27 cellular contexts compared by ENCODE assay signal in genomic region chr11:64157987-64158386, GRCh38.
"Had no signal": no experiment of that assay in that cellular context is flagged by ENCODE, and none has a peak within 500 bp of the region (broad histone marks: within the 10 kb centered on the region; RNA-seq: fewer than 3 reads in every experiment).

No MANE protein-coding gene starts in this region.

- FAIRE-seq: bronchial epithelial cell had no signal

- H3K4me3 Mint-ChIP-seq: activated B cell treated with CpG ODN at 0.5 μM for 24 hours; activated CD4-positive, alpha-beta T cell treated with anti-CD3 and anti-CD28 coated beads, Interleukin-2, amount 10 ng/mL, durations not matched to agents 24 days and 14 days; activated CD8-positive, alpha-beta memory T cell treated with anti-CD3 and anti-CD28 coated beads, Interleukin-2, amount 10 ng/mL, durations not matched to agents 7 days and 5 days; activated naive CD4-positive, alpha-beta T cell treated with anti-CD3 and anti-CD28 coated beads, Interleukin-2, amount 50 U/mL, for 24 hours; activated T-cell treated with anti-CD3 and anti-CD28 coated beads, Interleukin-2, amount 50 U/mL, for 24 hours; activated T-helper 1 cell treated with anti-CD3 and anti-CD28 coated beads, Interleukin-12 subunit alpha, Interleukin-12 subunit beta, Interleukin-2, Interleukin-4 antibody, amounts not matched to agents 30 ng/mL and 10 ng/mL and 1 ng/mL, durations not matched to agents 14 hours and 24 hours and 36 hours; IgD-negative memory B cell had no signal

- H3K36me3 Mint-ChIP-seq: activated CD8-positive, alpha-beta memory T cell treated with anti-CD3 and anti-CD28 coated beads, Interleukin-2, amount 10 ng/mL, durations not matched to agents 7 days and 5 days; activated naive CD4-positive, alpha-beta T cell treated with anti-CD3 and anti-CD28 coated beads, Interleukin-2, amount 50 U/mL, for 24 hours had no signal

- H3K27me3 Mint-ChIP-seq: activated naive CD4-positive, alpha-beta T cell treated with anti-CD3 and anti-CD28 coated beads, Interleukin-2, amount 50 U/mL, for 24 hours; activated T-cell treated with anti-CD3 and anti-CD28 coated beads, Interleukin-2, amount 50 U/mL, for 24 hours; IgD-negative memory B cell had no signal

- H3K4me1 Mint-ChIP-seq: activated B cell treated with CpG ODN at 0.5 μM for 24 hours; activated CD8-positive, alpha-beta memory T cell treated with anti-CD3 and anti-CD28 coated beads, Interleukin-2, amount 10 ng/mL, durations not matched to agents 7 days and 5 days; activated naive CD4-positive, alpha-beta T cell treated with anti-CD3 and anti-CD28 coated beads, Interleukin-2, amount 50 U/mL, for 24 hours had no signal

- H3K27ac Mint-ChIP-seq: activated B cell treated with CpG ODN at 0.5 μM for 24 hours; activated CD4-positive, alpha-beta T cell treated with anti-CD3 and anti-CD28 coated beads, Interleukin-2, amount 10 ng/mL, durations not matched to agents 24 days and 14 days; activated CD8-positive, alpha-beta memory T cell treated with anti-CD3 and anti-CD28 coated beads, Interleukin-2, amount 10 ng/mL, durations not matched to agents 7 days and 5 days; activated naive CD4-positive, alpha-beta T cell treated with anti-CD3 and anti-CD28 coated beads, Interleukin-2, amount 50 U/mL, for 24 hours; activated T-cell treated with anti-CD3 and anti-CD28 coated beads, Interleukin-2, amount 50 U/mL, for 24 hours had no signal

- H3K9me3 Mint-ChIP-seq: activated B cell treated with CpG ODN at 0.5 μM for 24 hours; activated CD4-positive, alpha-beta T cell treated with anti-CD3 and anti-CD28 coated beads, Interleukin-2, amount 10 ng/mL, durations not matched to agents 24 days and 14 days; activated naive CD4-positive, alpha-beta T cell treated with anti-CD3 and anti-CD28 coated beads, Interleukin-2, amount 50 U/mL, for 24 hours; activated T-cell treated with anti-CD3 and anti-CD28 coated beads, Interleukin-2, amount 50 U/mL, for 24 hours; activated T-helper 1 cell treated with anti-CD3 and anti-CD28 coated beads, Interleukin-12 subunit alpha, Interleukin-12 subunit beta, Interleukin-2, Interleukin-4 antibody, amounts not matched to agents 30 ng/mL and 10 ng/mL and 1 ng/mL, durations not matched to agents 14 hours and 24 hours and 36 hours; IgD-negative memory B cell had no signal

- DNase-seq: activated B cell treated with CpG ODN at 0.5 μM for 24 hours; activated CD4-positive, alpha-beta T cell treated with anti-CD3 and anti-CD28 coated beads for 1 hour; activated CD4-positive, alpha-beta T cell treated with anti-CD3 and anti-CD28 coated beads, Interleukin-2, amount 10 ng/mL, durations not matched to agents 24 days and 14 days; activated CD4-positive, alpha-beta T cell treated with anti-CD3 and anti-CD28 coated beads, Interleukin-2, amount 50 U/mL, for 48 hours; activated CD8-positive, alpha-beta memory T cell treated with anti-CD3 and anti-CD28 coated beads, Interleukin-2, amount 10 ng/mL, durations not matched to agents 7 days and 5 days; activated effector memory CD4-positive, alpha-beta T cell treated with Interleukin-2 at 50 U/mL for 16 hours; activated naive CD4-positive, alpha-beta T cell; activated T-cell treated with anti-CD3 and anti-CD28 coated beads, Interleukin-2, amount 50 U/mL, for 24 hours; aorta; body of pancreas; central memory CD4-positive, alpha-beta T cell; MV-4-11; NCI-H1092 treated with DMSO at 0.1 percent for 48 hours; NCI-H1436; NCI-H187; NCI-H2081; NCI-H345; NCI-H510A; NK-92 treated with Interleukin-12 subunit alpha and Interleukin-12 subunit beta, amount 100 ng/mL, for 24 hours; Peyer's patch; Right ventricle myocardium superior; SJCRH30; SW 1271 had no signal
